Comparison of ENCODE assay signal across 9 cellular contexts in genomic region chr7:131557521-131558385, GRCh38. TPM values are rescaled to one million over a fixed set of nuclear protein-coding genes. Genes with fewer than 3 reads are reported as not detected.
DNase-seq lines count a peak whose midpoint lies in the region; ATAC-seq and TF ChIP-seq lines count a peak whose summit lies in the region.
"Had no signal": no experiment of that assay in that cellular context is flagged by ENCODE, and none has a peak within 500 bp of the region (broad histone marks: within the 10 kb centered on the region; RNA-seq: fewer than 3 reads in every experiment).

No MANE protein-coding gene starts in this region.

- peak overlapping the region; percentile 95 for H3K4me3 Mint-ChIP-seq in endodermal cell
- H3K4me3 Mint-ChIP-seq in naive thymus-derived CD4-positive, alpha-beta T cell: peak overlapping the region in 9 of 10 donors; percentile 67 to 82 (median 73)

- H3K27ac Mint-ChIP-seq in endodermal cell: peak overlapping the region; percentile 95
- no peak overlapping the region for H3K27ac Mint-ChIP-seq in naive thymus-derived CD4-positive, alpha-beta T cell
- H3K27ac Mint-ChIP-seq: dendritic cell treated with granulocyte-macrophage colony-stimulating factor and Interleukin-4, amounts not matched to agents 40 ng/mL and 50 ng/mL, for 4 days had no signal

- peaks cover 28% of the 10 kb centered on the region for H3K36me3 ChIP-seq in endodermal cell (ENCODE audit: control insufficient read depth, insufficient read depth, low read length)
- no peaks in the 10 kb centered on the region for H3K36me3 ChIP-seq in naive thymus-derived CD4-positive, alpha-beta T cell (ENCODE audit: control insufficient read depth in 2 of 3, insufficient read depth in 3 of 3, low read length in 3 of 3)

- peak overlapping the region; percentile 80 for H3K27ac ChIP-seq in endodermal cell (ENCODE audit: low read depth, low read length)
- no peak overlapping the region for H3K27ac ChIP-seq in naive thymus-derived CD4-positive, alpha-beta T cell (ENCODE audit: low read depth, low read length)

- H3K4me3 ChIP-seq in AG09309 (ENCODE audit: control insufficient read depth, low read depth, low read length) (peak overlapping the region; percentile 52), LNCaP clone FGC (ENCODE audit: low read depth, low read length) (peak overlapping the region; percentile 67; the same call in 1 of the 2 replicates), endodermal cell (ENCODE audit: low read length) (peak overlapping the region; percentile 91)
- H3K4me3 ChIP-seq in naive thymus-derived CD4-positive, alpha-beta T cell (ENCODE audit: low read length): no peak overlapping the region

- POLR2A ChIA-PET in naive thymus-derived CD4-positive, alpha-beta T cell (lab: Charles Lee): no interaction called here

- peak overlapping the region; percentile 82 for H3K9ac ChIP-seq in endodermal cell (ENCODE audit: extremely low read depth, low read length, poor library complexity, severe bottlenecking)

- CTCF ChIA-PET in naive thymus-derived CD4-positive, alpha-beta T cell (lab: Charles Lee): no interaction called here

- TF ChIP-seq CTCF in AG09309 (IDR thresholded peaks at IDR 0.05; ENCODE audit: control insufficient read depth, insufficient read depth, low read depth, low read length, missing control alignments) (no peak), LNCaP clone FGC (IDR thresholded peaks at IDR 0.05; ENCODE audit: control insufficient read depth, extremely low read depth, insufficient read depth) (no peak), endodermal cell (conservative IDR thresholded peaks at IDR 0.05) (peak; percentile 28)

- peaks cover 25% of the 10 kb centered on the region for H3K36me3 Mint-ChIP-seq in endodermal cell (ENCODE audit: low read depth)
- H3K36me3 Mint-ChIP-seq in naive thymus-derived CD4-positive, alpha-beta T cell: no peaks in the 10 kb centered on the region

- intact Hi-C loops in naive thymus-derived CD4-positive, alpha-beta T cell (cut with micrococcal nuclease): no loop called here

- H3K4me1 Mint-ChIP-seq in endodermal cell: peaks cover 28% of the 10 kb centered on the region
- peaks cover 7 to 22% (median 17%) of the 10 kb centered on the region in 7 donors for H3K4me1 Mint-ChIP-seq in naive thymus-derived CD4-positive, alpha-beta T cell

- peaks cover 27% of the 10 kb centered on the region for H3K27me3 Mint-ChIP-seq in endodermal cell (ENCODE audit: insufficient read depth)
- H3K27me3 Mint-ChIP-seq in naive thymus-derived CD4-positive, alpha-beta T cell: peaks cover 41 to 71% (median 55%) of the 10 kb centered on the region in 5 donors

- no peaks in the 10 kb centered on the region for H3K9me3 ChIP-seq in endodermal cell (ENCODE audit: control insufficient read depth, low read length)
- no peaks in the 10 kb centered on the region for H3K9me3 ChIP-seq in naive thymus-derived CD4-positive, alpha-beta T cell (ENCODE audit: control insufficient read depth in 2 of 3, low read length in 3 of 3)

- 0 to 1% methylated on average over 1 to 30 of the region's 32 CpGs for WGBS in endodermal cell (ENCODE audit: insufficient coverage in 1 of 2, insufficient read length in 1 of 2), 2 experiments

- DNase-seq in AG09309 (ENCODE audit: low read depth) (no peak), LNCaP clone FGC (ENCODE audit: low read depth) (no peak), endodermal cell (peak; percentile 95), NCI-H2196 treated with DMSO at 0.1 percent for 48 hours (lab: John Stamatoyannopoulos, UW; ENCODE audit: unreplicated experiment) (no peak), NCI-H226 (no peak)
- no peak for DNase-seq in naive thymus-derived CD4-positive, alpha-beta T cell

- no peak for ATAC-seq in naive thymus-derived CD4-positive, alpha-beta T cell
- ATAC-seq in HG03196 (IDR thresholded peaks at IDR 0.05; ENCODE audit: unreplicated experiment): no peak
- no peak for ATAC-seq in GM18861 (IDR thresholded peaks at IDR 0.05; ENCODE audit: unreplicated experiment)

- no peaks in the 10 kb centered on the region for H3K27me3 ChIP-seq in endodermal cell (ENCODE audit: control insufficient read depth, insufficient read depth, low read length, poor library complexity, severe bottlenecking)
- peaks cover 0 to 15% of the 10 kb centered on the region in 2 donors for H3K27me3 ChIP-seq in naive thymus-derived CD4-positive, alpha-beta T cell (ENCODE audit: control insufficient read depth in 2 of 2, insufficient read depth in 2 of 2, low read length in 2 of 2)

- H3K9me3 Mint-ChIP-seq in endodermal cell: no peaks in the 10 kb centered on the region
- H3K9me3 Mint-ChIP-seq in naive thymus-derived CD4-positive, alpha-beta T cell: peaks cover 0 to 4% (median 0%) of the 10 kb centered on the region in 11 donors
- H3K9me3 Mint-ChIP-seq: dendritic cell treated with granulocyte-macrophage colony-stimulating factor and Interleukin-4, amounts not matched to agents 40 ng/mL and 50 ng/mL, for 4 days had no signal

- H3K4me1 ChIP-seq in endodermal cell (ENCODE audit: control insufficient read depth, insufficient read depth, low read length): peaks cover 4% of the 10 kb centered on the region
- H3K4me1 ChIP-seq in naive thymus-derived CD4-positive, alpha-beta T cell (ENCODE audit: control insufficient read depth in 2 of 2, insufficient read depth in 2 of 2, low read length in 2 of 2): peaks cover 14 to 16% of the 10 kb centered on the region in 2 donors

RNA-seq across cellular contexts. Expression of gene PODXL, which starts 1.3 kb away (rescaled TPM):
- total RNA-seq in endodermal cell: 100 to 1,000 TPM; 523 to 701 TPM
- 279 TPM for polyA plus RNA-seq in endodermal cell (2013, experiment 1 of 2)
- 257 TPM for polyA plus RNA-seq in endodermal cell (2013, experiment 2 of 2)
- total RNA-seq in naive thymus-derived CD4-positive, alpha-beta T cell: 1 to 10 TPM in 1 of 5 experiments, under 1 TPM in 4; 0.05 to 1.4 (median 0.40) TPM
- polyA plus RNA-seq in naive thymus-derived CD4-positive, alpha-beta T cell: under 1 TPM; 0.14 to 0.15 TPM

Comparison
In these comparisons a context has a peak if more than half of its experiments do, and no peak if none do; other contexts are left out.
1. RNA of gene PODXL, which starts 1.3 kb away (total RNA-seq): 523 to 701 TPM in endodermal cell; 0.05 to 1.4 TPM in naive thymus-derived CD4-positive, alpha-beta T cell; every median in the first group is over 100 times any median in the second.